ENCODE assay signal across 8 cellular contexts in the genomic region with DNA sequence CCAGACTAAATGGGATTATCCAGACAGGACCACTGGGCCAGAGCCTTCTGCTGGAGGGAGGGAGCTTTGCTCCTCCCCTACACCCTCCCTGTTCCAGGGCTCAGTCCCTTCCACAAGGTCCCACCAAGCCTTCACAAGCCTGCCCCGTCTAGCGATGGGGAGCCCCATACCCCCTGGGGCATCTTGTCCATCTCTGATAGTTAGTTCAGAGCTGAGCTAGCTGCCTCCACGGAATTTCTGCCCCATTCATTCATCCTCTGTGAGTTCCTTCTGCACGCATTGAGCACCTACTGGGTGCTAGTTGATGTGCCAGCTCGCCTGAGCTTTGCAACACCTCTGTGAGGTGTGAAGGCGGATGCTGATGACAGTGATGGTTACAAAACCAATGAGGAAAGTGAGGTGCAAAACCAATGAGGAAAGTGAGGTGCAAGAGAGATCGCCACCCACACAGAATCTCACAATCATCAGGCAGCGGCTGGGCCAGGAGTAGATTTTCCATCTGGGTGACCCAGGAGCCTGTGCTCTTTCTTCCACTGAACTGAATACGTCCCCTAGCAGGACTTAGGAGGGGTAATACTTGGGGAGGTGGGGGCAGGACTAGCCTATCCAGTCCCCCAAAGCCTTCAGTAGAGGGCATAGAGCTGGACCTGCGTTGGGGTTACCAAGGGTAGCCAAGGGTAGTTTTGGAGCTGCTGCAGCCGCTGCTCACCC. TPM values are rescaled to one million over a fixed set of nuclear protein-coding genes. Genes with fewer than 3 reads are reported as not detected.
DNase-seq lines count a peak whose midpoint lies in the region; ATAC-seq and TF ChIP-seq lines count a peak whose summit lies in the region.

No MANE protein-coding gene starts in this region.

- no peaks in the 10 kb centered on the region for H3K27me3 ChIP-seq in PC-3 (ENCODE audit: low read length)
- H3K27me3 ChIP-seq in right lobe of liver = no peaks in the 10 kb centered on the region
- H3K27me3 ChIP-seq in stomach smooth muscle (ENCODE audit: control insufficient read depth in 1 of 2, insufficient read depth in 2 of 2, low read length in 2 of 2) = no peaks in the 10 kb centered on the region

- intact Hi-C loops in PC-3 (cut with micrococcal nuclease) (loop anchor here (2.0 kb wide), 2 partner anchors 41 to 79 kb away; no protein-coding TSS in a partner anchor), right lobe of liver (cut with DNase I) (loop anchor here (5.0 kb wide), 1 partner anchor 138 kb away; no protein-coding TSS in a partner anchor)

- H3F3A ChIP-seq in PC-3 (ENCODE audit: low read length, unreplicated experiment) = peaks cover 4% of the 10 kb centered on the region

- WGBS in adipose tissue, 3 donors = 38 to 71% (median 55%) methylated on average over 11 of the region's 11 CpGs
- 58% methylated on average over 7 of the region's 11 CpGs for WGBS in right lobe of liver (ENCODE audit: insufficient coverage, low coverage, low lambda C conversion rate, missing lambda C conversion rate)

- no peaks in the 10 kb centered on the region for H4K20me1 ChIP-seq in PC-3 (ENCODE audit: low read length)

- POLR2A ChIA-PET in PC-3 (lab: Charles Lee; ENCODE audit: unreplicated experiment) = interaction anchor here (0.6 kb wide), 2 partner anchors 41 to 46 kb away, joined by 3 read pairs; no protein-coding TSS in a partner anchor

- H3K9ac ChIP-seq in PC-3 (ENCODE audit: low read length) = peak overlapping the region; percentile 41; the same call in 1 of the 2 replicates
- no peak overlapping the region for H3K9ac ChIP-seq in stomach smooth muscle (ENCODE audit: low read length in 2 of 2)

- TF ChIP-seq CTCF in PC-3 (conservative IDR thresholded peaks at IDR 0.05; ENCODE audit: low read depth, low read length) (no peak), right lobe of liver (IDR thresholded peaks at IDR 0.05) (no peak)

- H3K9me2 ChIP-seq in PC-3 (replicated peaks; ENCODE audit: low read length) = no peaks in the 10 kb centered on the region

- no peak overlapping the region for H2AFZ ChIP-seq in PC-3 (ENCODE audit: low read length)

- H3K4me1 ChIP-seq in PC-3 (ENCODE audit: insufficient read depth, low read length) (peaks cover 61% of the 10 kb centered on the region), right lobe of liver (peaks cover 0 to 22% (median 8%) of the 10 kb centered on the region in 4 donors), stomach smooth muscle (ENCODE audit: control insufficient read depth, insufficient read depth, low read length) (peaks cover 57% of the 10 kb centered on the region)

- H3K79me2 ChIP-seq in PC-3 (ENCODE audit: low read length) = no peaks in the 10 kb centered on the region

- TF ChIP-seq POLR2A in right lobe of liver (IDR thresholded peaks at IDR 0.05) = no peak

- no peaks in the 10 kb centered on the region for H3K36me3 ChIP-seq in PC-3 (ENCODE audit: low read depth, low read length)
- H3K36me3 ChIP-seq in right lobe of liver = no peaks in the 10 kb centered on the region
- H3K36me3 ChIP-seq in stomach smooth muscle (ENCODE audit: control insufficient read depth in 2 of 2, insufficient read depth in 2 of 2, low read length in 2 of 2) = no peaks in the 10 kb centered on the region

- peak overlapping the region; percentile 59 for H3K4me2 ChIP-seq in PC-3 (ENCODE audit: low read length)

- ATAC-seq in PC-3 (no peak), right lobe of liver (peak in 1 of 4 donors; percentile 6), GM18517 (IDR thresholded peaks at IDR 0.05; ENCODE audit: unreplicated experiment) (no peak), GM18511 (IDR thresholded peaks at IDR 0.05; ENCODE audit: unreplicated experiment) (no peak)

- H3K27ac ChIP-seq in PC-3 (ENCODE audit: low read length) = peak overlapping the region; percentile 77
- H3K27ac ChIP-seq in adipose tissue (ENCODE audit: low read depth, low read length) = peak overlapping the region; percentile 62
- peak overlapping the region; percentile 52 to 83 (median 69) for H3K27ac ChIP-seq in right lobe of liver
- peak overlapping the region; percentile 49 for H3K27ac ChIP-seq in stomach smooth muscle (ENCODE audit: low read length)

- CTCF ChIA-PET in PC-3 (lab: Charles Lee) = no interaction called here

- DNase-seq in PC-3 (no peak), right lobe of liver (peak in 2 of 3 donors; percentile 35 to 45), NCI-H1694 treated with DMSO at 0.1 percent for 48 hours (lab: John Stamatoyannopoulos, UW) (no peak), NOMO-1 treated with dmso at 0.1 percent for 144 hours (lab: John Stamatoyannopoulos, UW; ENCODE audit: unreplicated experiment) (no peak)

- H3K4me3 ChIP-seq in PC-3 (ENCODE audit: low read length) (no peak overlapping the region), right lobe of liver (no peak overlapping the region), stomach smooth muscle (ENCODE audit: low read length in 2 of 2) (no peak overlapping the region)

- BruUV-seq in PC-3 (replicated peaks; lab: Mats Ljungman, UMichigan) = no TSS peak

- H3K9me3 ChIP-seq in PC-3 (ENCODE audit: low read length) (no peaks in the 10 kb centered on the region), right lobe of liver (no peaks in the 10 kb centered on the region), stomach smooth muscle (ENCODE audit: control insufficient read depth in 2 of 2, low read length in 2 of 2) (no peaks in the 10 kb centered on the region)

RNA-seq across cellular contexts. Expression of a gene that starts 21.5 kb away (rescaled TPM):
- total RNA-seq in PC-3 (2014; rRNA removed) (8.0 and 8.6 TPM in 2 replicates), right lobe of liver (10 to 100 TPM in 5 of 6 experiments, 1 to 10 TPM in 1; 8.0 to 14.5 (median 12.9) TPM)
- polyA plus RNA-seq in adipose tissue = 10 to 100 TPM; 19.5 to 57.2 (median 29.9) TPM

Comparison
In these comparisons a context has a peak if more than half of its experiments do, and no peak if none do; other contexts are left out.
1. DNase-seq: peak in right lobe of liver (2 of 3); none in PC-3 (single experiment), NCI-H1694 treated with DMSO at 0.1 percent for 48 hours (single experiment) and NOMO-1 treated with dmso at 0.1 percent for 144 hours (single experiment).
2. Peak in every context shown above with its lines, with median percentiles within 50 percentile points of each other: H3K27ac ChIP-seq.